1 cellular context compared by ENCODE assay signal in genomic region chr19:51460164-51460992, GRCh38.
TF ChIP-seq lines count a peak whose summit lies in the region.

No MANE protein-coding gene starts in this region.

TF ChIP-seq in IMR-90, 13 proteins besides CTCF, POLR2A, EP300 and RAD21 (continued from another document):
- TF ChIP-seq ELK1 (IDR thresholded peaks at IDR 0.05; ENCODE audit: borderline replicate concordance, low read depth, low read length) (no peak), BHLHE40 (IDR thresholded peaks at IDR 0.05; ENCODE audit: low read depth, low read length) (no peak), RFX5 (IDR thresholded peaks at IDR 0.05; ENCODE audit: low read depth, low read length) (no peak), FOS (IDR thresholded peaks at IDR 0.05; ENCODE audit: low read depth, low read length) (no peak)
